ENCODE assay signal across 1 cellular context in genomic region chr1:172450524-172450885, GRCh38.
TF ChIP-seq lines count a peak whose summit lies in the region.

No MANE protein-coding gene starts in this region.

TF ChIP-seq in GM12878, 131 proteins besides CTCF, POLR2A, EP300 and RAD21 (continued from another document):
- TF ChIP-seq BCL3 (IDR thresholded peaks at IDR 0.05; ENCODE audit: borderline replicate concordance, insufficient read depth, low read depth, low read length, poor library complexity, severe bottlenecking) (no peak), CBFB (IDR thresholded peaks at IDR 0.05; ENCODE audit: low read depth) (no peak), CREB1 (IDR thresholded peaks at IDR 0.05; ENCODE audit: low read depth) (no peak), IRF4 (IDR thresholded peaks at IDR 0.05; ENCODE audit: low read depth, low read length) (no peak), SUZ12 (IDR thresholded peaks at IDR 0.05; ENCODE audit: unreplicated experiment) (no peak), HDGF (IDR thresholded peaks at IDR 0.05) (no peak), ZNF274 (IDR thresholded peaks at IDR 0.05; ENCODE audit: insufficient read depth, insufficient read length) (no peak), POU2F2 (IDR thresholded peaks at IDR 0.05; ENCODE audit: borderline replicate concordance, low read depth, low read length) (no peak), ATF3 (IDR thresholded peaks at IDR 0.05; ENCODE audit: borderline replicate concordance, extremely low read depth, low read depth, low read length) (no peak)
- TF ChIP-seq, protein P1, sequence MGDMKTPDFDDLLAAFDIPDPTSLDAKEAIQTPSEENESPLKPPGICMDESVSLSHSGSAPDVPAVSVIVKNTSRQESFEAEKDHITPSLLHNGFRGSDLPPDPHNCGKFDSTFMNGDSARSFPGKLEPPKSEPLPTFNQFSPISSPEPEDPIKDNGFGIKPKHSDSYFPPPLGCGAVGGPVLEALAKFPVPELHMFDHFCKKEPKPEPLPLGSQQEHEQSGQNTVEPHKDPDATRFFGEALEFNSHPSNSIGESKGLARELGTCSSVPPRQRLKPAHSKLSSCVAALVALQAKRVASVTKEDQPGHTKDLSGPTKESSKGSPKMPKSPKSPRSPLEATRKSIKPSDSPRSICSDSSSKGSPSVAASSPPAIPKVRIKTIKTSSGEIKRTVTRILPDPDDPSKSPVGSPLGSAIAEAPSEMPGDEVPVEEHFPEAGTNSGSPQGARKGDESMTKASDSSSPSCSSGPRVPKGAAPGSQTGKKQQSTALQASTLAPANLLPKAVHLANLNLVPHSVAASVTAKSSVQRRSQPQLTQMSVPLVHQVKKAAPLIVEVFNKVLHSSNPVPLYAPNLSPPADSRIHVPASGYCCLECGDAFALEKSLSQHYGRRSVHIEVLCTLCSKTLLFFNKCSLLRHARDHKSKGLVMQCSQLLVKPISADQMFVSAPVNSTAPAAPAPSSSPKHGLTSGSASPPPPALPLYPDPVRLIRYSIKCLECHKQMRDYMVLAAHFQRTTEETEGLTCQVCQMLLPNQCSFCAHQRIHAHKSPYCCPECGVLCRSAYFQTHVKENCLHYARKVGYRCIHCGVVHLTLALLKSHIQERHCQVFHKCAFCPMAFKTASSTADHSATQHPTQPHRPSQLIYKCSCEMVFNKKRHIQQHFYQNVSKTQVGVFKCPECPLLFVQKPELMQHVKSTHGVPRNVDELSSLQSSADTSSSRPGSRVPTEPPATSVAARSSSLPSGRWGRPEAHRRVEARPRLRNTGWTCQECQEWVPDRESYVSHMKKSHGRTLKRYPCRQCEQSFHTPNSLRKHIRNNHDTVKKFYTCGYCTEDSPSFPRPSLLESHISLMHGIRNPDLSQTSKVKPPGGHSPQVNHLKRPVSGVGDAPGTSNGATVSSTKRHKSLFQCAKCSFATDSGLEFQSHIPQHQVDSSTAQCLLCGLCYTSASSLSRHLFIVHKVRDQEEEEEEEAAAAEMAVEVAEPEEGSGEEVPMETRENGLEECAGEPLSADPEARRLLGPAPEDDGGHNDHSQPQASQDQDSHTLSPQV (IDR thresholded peaks at IDR 0.05) = no peak
- TF ChIP-seq, protein P2, sequence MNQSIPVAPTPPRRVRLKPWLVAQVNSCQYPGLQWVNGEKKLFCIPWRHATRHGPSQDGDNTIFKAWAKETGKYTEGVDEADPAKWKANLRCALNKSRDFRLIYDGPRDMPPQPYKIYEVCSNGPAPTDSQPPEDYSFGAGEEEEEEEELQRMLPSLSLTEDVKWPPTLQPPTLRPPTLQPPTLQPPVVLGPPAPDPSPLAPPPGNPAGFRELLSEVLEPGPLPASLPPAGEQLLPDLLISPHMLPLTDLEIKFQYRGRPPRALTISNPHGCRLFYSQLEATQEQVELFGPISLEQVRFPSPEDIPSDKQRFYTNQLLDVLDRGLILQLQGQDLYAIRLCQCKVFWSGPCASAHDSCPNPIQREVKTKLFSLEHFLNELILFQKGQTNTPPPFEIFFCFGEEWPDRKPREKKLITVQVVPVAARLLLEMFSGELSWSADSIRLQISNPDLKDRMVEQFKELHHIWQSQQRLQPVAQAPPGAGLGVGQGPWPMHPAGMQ (IDR thresholded peaks at IDR 0.05; ENCODE audit: borderline replicate concordance) = no peak
- TF ChIP-seq, protein P3, sequence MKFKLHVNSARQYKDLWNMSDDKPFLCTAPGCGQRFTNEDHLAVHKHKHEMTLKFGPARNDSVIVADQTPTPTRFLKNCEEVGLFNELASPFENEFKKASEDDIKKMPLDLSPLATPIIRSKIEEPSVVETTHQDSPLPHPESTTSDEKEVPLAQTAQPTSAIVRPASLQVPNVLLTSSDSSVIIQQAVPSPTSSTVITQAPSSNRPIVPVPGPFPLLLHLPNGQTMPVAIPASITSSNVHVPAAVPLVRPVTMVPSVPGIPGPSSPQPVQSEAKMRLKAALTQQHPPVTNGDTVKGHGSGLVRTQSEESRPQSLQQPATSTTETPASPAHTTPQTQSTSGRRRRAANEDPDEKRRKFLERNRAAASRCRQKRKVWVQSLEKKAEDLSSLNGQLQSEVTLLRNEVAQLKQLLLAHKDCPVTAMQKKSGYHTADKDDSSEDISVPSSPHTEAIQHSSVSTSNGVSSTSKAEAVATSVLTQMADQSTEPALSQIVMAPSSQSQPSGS (IDR thresholded peaks at IDR 0.05; ENCODE audit: low read length) = no peak
- TF ChIP-seq, protein P4, sequence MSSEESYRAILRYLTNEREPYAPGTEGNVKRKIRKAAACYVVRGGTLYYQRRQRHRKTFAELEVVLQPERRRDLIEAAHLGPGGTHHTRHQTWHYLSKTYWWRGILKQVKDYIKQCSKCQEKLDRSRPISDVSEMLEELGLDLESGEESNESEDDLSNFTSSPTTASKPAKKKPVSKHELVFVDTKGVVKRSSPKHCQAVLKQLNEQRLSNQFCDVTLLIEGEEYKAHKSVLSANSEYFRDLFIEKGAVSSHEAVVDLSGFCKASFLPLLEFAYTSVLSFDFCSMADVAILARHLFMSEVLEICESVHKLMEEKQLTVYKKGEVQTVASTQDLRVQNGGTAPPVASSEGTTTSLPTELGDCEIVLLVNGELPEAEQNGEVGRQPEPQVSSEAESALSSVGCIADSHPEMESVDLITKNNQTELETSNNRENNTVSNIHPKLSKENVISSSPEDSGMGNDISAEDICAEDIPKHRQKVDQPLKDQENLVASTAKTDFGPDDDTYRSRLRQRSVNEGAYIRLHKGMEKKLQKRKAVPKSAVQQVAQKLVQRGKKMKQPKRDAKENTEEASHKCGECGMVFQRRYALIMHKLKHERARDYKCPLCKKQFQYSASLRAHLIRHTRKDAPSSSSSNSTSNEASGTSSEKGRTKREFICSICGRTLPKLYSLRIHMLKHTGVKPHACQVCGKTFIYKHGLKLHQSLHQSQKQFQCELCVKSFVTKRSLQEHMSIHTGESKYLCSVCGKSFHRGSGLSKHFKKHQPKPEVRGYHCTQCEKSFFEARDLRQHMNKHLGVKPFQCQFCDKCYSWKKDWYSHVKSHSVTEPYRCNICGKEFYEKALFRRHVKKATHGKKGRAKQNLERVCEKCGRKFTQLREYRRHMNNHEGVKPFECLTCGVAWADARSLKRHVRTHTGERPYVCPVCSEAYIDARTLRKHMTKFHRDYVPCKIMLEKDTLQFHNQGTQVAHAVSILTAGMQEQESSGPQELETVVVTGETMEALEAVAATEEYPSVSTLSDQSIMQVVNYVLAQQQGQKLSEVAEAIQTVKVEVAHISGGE (CRISPR knock-in tag; IDR thresholded peaks at IDR 0.05) = no peak
- TF ChIP-seq, protein P5, sequence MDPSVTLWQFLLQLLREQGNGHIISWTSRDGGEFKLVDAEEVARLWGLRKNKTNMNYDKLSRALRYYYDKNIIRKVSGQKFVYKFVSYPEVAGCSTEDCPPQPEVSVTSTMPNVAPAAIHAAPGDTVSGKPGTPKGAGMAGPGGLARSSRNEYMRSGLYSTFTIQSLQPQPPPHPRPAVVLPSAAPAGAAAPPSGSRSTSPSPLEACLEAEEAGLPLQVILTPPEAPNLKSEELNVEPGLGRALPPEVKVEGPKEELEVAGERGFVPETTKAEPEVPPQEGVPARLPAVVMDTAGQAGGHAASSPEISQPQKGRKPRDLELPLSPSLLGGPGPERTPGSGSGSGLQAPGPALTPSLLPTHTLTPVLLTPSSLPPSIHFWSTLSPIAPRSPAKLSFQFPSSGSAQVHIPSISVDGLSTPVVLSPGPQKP (IDR thresholded peaks at IDR 0.05; ENCODE audit: low read depth, low read length) = no peak
TF ChIP-seq in GM12878: peak in this region for 0.
